ENCODE assay signal across 34 cellular contexts in the genomic region with DNA sequence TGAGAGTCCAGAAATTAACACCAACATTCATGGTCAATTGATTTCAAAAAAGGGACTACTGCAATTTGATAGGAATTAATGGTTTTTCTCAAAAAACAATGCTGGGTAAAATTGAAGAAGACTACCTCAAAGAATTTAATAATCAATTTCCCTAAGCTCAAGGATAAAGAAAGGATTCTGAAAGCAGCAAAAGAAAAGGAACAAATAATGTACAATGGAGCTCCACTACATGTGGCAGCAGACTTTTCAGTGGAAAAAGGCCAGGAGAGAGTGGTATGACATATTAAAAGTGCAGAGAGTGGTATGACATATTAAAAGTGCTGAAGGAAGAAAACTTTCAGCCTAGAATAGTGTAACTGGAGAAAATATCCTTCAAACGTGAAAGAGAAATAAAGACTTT. TPM values are rescaled to one million over a fixed set of nuclear protein-coding genes. Genes with fewer than 3 reads are reported as not detected.
"Had no signal": no experiment of that assay in that cellular context is flagged by ENCODE, and none has a peak within 500 bp of the region (broad histone marks: within the 10 kb centered on the region; RNA-seq: fewer than 3 reads in every experiment).

No MANE protein-coding gene starts in this region.

- H3K4me3 ChIP-seq: colonic mucosa, esophagus muscularis mucosa, heart right ventricle, lower lobe of right lung, neural progenitor cell, smooth muscle cell, suprapubic skin, transverse colon, upper lobe of right lung, uterus had no signal

- H3K27me3 ChIP-seq: colonic mucosa, esophagus muscularis mucosa, foreskin keratinocyte, heart right ventricle, neural progenitor cell, suprapubic skin, transverse colon, upper lobe of right lung, uterus had no signal

- H3K36me3 ChIP-seq: colonic mucosa, lower lobe of right lung, neural progenitor cell, upper lobe of right lung, uterus had no signal

- H3K4me3 Mint-ChIP-seq: nephron; neural progenitor cell; stimulated activated naive CD8-positive, alpha-beta T cell treated with anti-CD3 and anti-CD28 coated beads, Interleukin-15, amount 100 ng/mL, for 72 hours had no signal

- H3K4me1 Mint-ChIP-seq: nephron, neural progenitor cell had no signal

- H3K27me3 Mint-ChIP-seq: progenitor cell of endocrine pancreas; stimulated activated naive CD8-positive, alpha-beta T cell treated with anti-CD3 and anti-CD28 coated beads, Interleukin-15, amount 100 ng/mL, for 72 hours had no signal

- FAIRE-seq: endothelial cell of umbilical vein had no signal

- H3K4me1 ChIP-seq: colonic mucosa, esophagus muscularis mucosa, foreskin keratinocyte, heart right ventricle, lower lobe of right lung, neural progenitor cell, parathyroid adenoma, suprapubic skin, transverse colon, upper lobe of right lung, uterus had no signal

- H3K4me2 ChIP-seq: neural progenitor cell, smooth muscle cell had no signal

- H3K27ac ChIP-seq: colonic mucosa, esophagus muscularis mucosa, foreskin keratinocyte, heart right ventricle, lower lobe of right lung, neural progenitor cell, parathyroid adenoma, suprapubic skin, transverse colon, upper lobe of right lung, uterus had no signal

- H3K9me3 ChIP-seq: colonic mucosa, suprapubic skin, upper lobe of right lung, uterus had no signal

- H3K27ac Mint-ChIP-seq: nephron, neural progenitor cell had no signal

- DNase-seq: colonic mucosa; dermis blood vessel endothelial cell; effector memory CD4-positive, alpha-beta T cell; foreskin keratinocyte; glutamatergic neuron; heart right ventricle; hippocampal formation; immature natural killer cell; islet precursor cell; left ventricle myocardium superior; lower lobe of right lung; stimulated activated CD4-positive, alpha-beta T cell treated with anti-CD3 and anti-CD28 coated beads, Interleukin-12 subunit alpha, Interleukin-12 subunit beta, amount 100 ng/mL, for 4 hours; stimulated activated CD4-positive, alpha-beta T cell treated with anti-CD3 and anti-CD28 coated beads, Interleukin-1b, Interleukin-23, amount 100 ng/mL, for 48 hours; stimulated activated CD4-positive, alpha-beta T cell treated with anti-CD3 and anti-CD28 coated beads, Interleukin-4, amount 100 ng/mL, for 1 hour; stimulated activated CD8-positive, alpha-beta memory T cell treated with anti-CD3 and anti-CD28 coated beads, Interleukin-4, amount 100 ng/mL, for 48 hours; stimulated activated naive CD4-positive, alpha-beta T cell; stimulated activated naive CD8-positive, alpha-beta T cell treated with anti-CD3 and anti-CD28 coated beads, Interleukin-15, amount 100 ng/mL, for 72 hours; transverse colon; upper lobe of right lung; uterus had no signal

- ATAC-seq: foreskin keratinocyte; heart right ventricle; left ventricle myocardium superior; lower lobe of right lung; sciatic nerve; stimulated activated naive CD8-positive, alpha-beta T cell treated with anti-CD3 and anti-CD28 coated beads, Interleukin-15, amount 100 ng/mL, for 72 hours; upper lobe of right lung had no signal

RNA-seq across cellular contexts. Expression of a gene that starts 15.6 kb away (rescaled TPM):
- total RNA-seq: epithelial cell of proximal tubule, left ventricle myocardium superior, lower lobe of right lung, mesenteric fat pad, osteoblast, upper lobe of right lung had no signal
- polyA plus RNA-seq: fibroblast of lung, foreskin keratinocyte, heart right ventricle, immature natural killer cell had no signal

RNA-seq across cellular contexts. Expression of a gene that starts 26.7 kb away (rescaled TPM):
- polyA plus RNA-seq: foreskin keratinocyte, heart right ventricle, immature natural killer cell, smooth muscle cell had no signal

RNA-seq across cellular contexts. Expression of a gene that starts 45.6 kb away (rescaled TPM):
- total RNA-seq: myocyte had no signal
- polyA plus RNA-seq: fibroblast of lung, foreskin keratinocyte, heart right ventricle, immature natural killer cell, smooth muscle cell had no signal
